Comparison of ENCODE assay signal across 34 cellular contexts in the genomic region with DNA sequence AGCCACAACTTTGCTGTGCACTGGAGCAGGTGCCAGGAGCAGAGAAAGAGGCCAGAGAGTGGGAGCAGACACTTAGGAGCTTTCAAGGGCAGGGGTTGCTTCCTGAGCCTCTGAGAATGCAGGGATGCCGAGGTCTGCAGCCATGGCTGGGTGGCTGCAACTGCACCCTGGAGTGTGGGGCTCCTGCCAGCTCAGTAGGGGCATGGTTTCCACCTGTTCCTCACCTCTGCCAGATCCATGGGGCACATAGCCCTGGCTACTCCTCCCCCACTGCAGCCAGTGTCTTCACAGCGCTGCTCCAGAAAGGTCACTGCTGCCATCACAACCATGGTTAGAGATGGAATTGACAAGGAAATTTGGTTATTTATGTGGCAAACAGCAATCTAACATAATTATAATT.
"Had no signal": no experiment of that assay in that cellular context is flagged by ENCODE, and none has a peak within 500 bp of the region (broad histone marks: within the 10 kb centered on the region; RNA-seq: fewer than 3 reads in every experiment).

No MANE protein-coding gene starts in this region.

- FAIRE-seq: astrocyte, TTC549 had no signal

- H3K36me3 ChIP-seq: adrenal gland, brain microvascular endothelial cell, breast epithelium had no signal

- H3K27me3 ChIP-seq: adrenal gland, body of pancreas, brain microvascular endothelial cell, breast epithelium had no signal

- H3K4me1 ChIP-seq: adrenal gland, body of pancreas, breast epithelium had no signal

- H3K9me3 ChIP-seq: body of pancreas had no signal

- H3K27ac ChIP-seq: adrenal gland, body of pancreas, brain microvascular endothelial cell, breast epithelium, VCaP had no signal

- H3K4me3 ChIP-seq: adrenal gland, body of pancreas, breast epithelium had no signal

- DNase-seq: activated B cell treated with CpG ODN at 0.5 μM for 24 hours; activated CD4-positive, alpha-beta memory T cell treated with anti-CD3 and anti-CD28 coated beads for 36 hours; activated CD4-positive, alpha-beta T cell treated with anti-CD3 and anti-CD28 coated beads for 4 hours; activated CD4-positive, alpha-beta T cell treated with anti-CD3 and anti-CD28 coated beads, Interleukin-2, amount 10 ng/mL, durations not matched to agents 24 days and 14 days; activated CD4-positive, alpha-beta T cell treated with anti-CD3 and anti-CD28 coated beads, Interleukin-2, amount 50 U/mL, for 1 hour; activated CD4-positive, alpha-beta T cell treated with anti-CD3 and anti-CD28 coated beads, Interleukin-2, amount 50 U/mL, for 4 hours; activated CD4-positive, CD25-positive, alpha-beta regulatory T cell treated with anti-CD3 and anti-CD28 coated beads, Interleukin-2, amount 50 U/mL, for 72 hours; activated CD8-positive, alpha-beta memory T cell treated with anti-CD3 and anti-CD28 coated beads, Interleukin-2, amount 50 U/mL, for 4 hours; activated CD8-positive, alpha-beta T cell treated with anti-CD3 and anti-CD28 coated beads for 36 hours; activated effector memory CD4-positive, alpha-beta T cell treated with anti-CD3 and anti-CD28 coated beads, Interleukin-2, amount 50 U/mL, for 16 hours; activated gamma-delta T cell treated with Interleukin-2 at 50 U/mL for 16 hours; activated naive CD4-positive, alpha-beta T cell; activated naive CD4-positive, alpha-beta T cell treated with anti-CD3 and anti-CD28 coated beads for 36 hours; activated naive CD4-positive, alpha-beta T cell treated with anti-CD3 and anti-CD28 coated beads, Interleukin-2, amount 50 U/mL, for 16 hours; activated naive CD8-positive, alpha-beta T cell treated with anti-CD3 and anti-CD28 coated beads for 36 hours; activated T-cell treated with anti-CD3 and anti-CD28 coated beads for 4 hours; activated T-cell treated with anti-CD3 and anti-CD28 coated beads, Interleukin-2, amount 50 U/mL, for 1 hour; activated T-cell treated with anti-CD3 and anti-CD28 coated beads, Interleukin-2, amount 50 U/mL, for 4 hours; activated T-cell treated with anti-CD3 and anti-CD28 coated beads, Interleukin-2, amount 50 U/mL, for 72 hours; adrenal gland; amniotic stem cell; aorta; body of pancreas; brain microvascular endothelial cell; central memory CD4-positive, alpha-beta T cell; T-helper 1 cell; T-helper 2 cell; T-helper 9 cell had no signal

- ATAC-seq: activated CD8-positive, alpha-beta T cell treated with anti-CD3 and anti-CD28 coated beads for 36 hours; activated naive CD4-positive, alpha-beta T cell treated with anti-CD3 and anti-CD28 coated beads, Interleukin-2, amount 50 U/mL, for 72 hours; activated T-cell treated with anti-CD3 and anti-CD28 coated beads, Interleukin-2, amount 50 U/mL, for 4 hours; activated T-cell treated with anti-CD3 and anti-CD28 coated beads, Interleukin-2, amount 50 U/mL, for 72 hours; activated T-helper 17 cell treated with anti-CD3 and anti-CD28 coated beads, Interleukin-2, amount 50 U/mL, for 72 hours; body of pancreas had no signal
